In genomic region chr2:73286134-73286533, GRCh38 we compare ENCODE assay signal across 30 cellular contexts. TPM values are rescaled to one million over a fixed set of nuclear protein-coding genes. Genes with fewer than 3 reads are reported as not detected.
DNase-seq lines count a peak whose midpoint lies in the region; ATAC-seq and TF ChIP-seq lines count a peak whose summit lies in the region.
"Had no signal": no experiment of that assay in that cellular context is flagged by ENCODE, and none has a peak within 500 bp of the region (broad histone marks: within the 10 kb centered on the region; RNA-seq: fewer than 3 reads in every experiment).

No MANE protein-coding gene starts in this region.

- H3K36me3 Mint-ChIP-seq in activated CD4-positive, alpha-beta T cell treated with anti-CD3 and anti-CD28 coated beads for 36 hours (ENCODE audit: low read depth) = peaks cover 7% of the 10 kb centered on the region
- H3K36me3 Mint-ChIP-seq in central memory CD8-positive, alpha-beta T cell (ENCODE audit: insufficient read depth) = peaks cover 6% of the 10 kb centered on the region
- no peaks in the 10 kb centered on the region for H3K36me3 Mint-ChIP-seq in neural progenitor cell

- H3K27ac ChIP-seq in KMS-11 (no peak overlapping the region), neural progenitor cell (no peak overlapping the region), RWPE1 (no peak overlapping the region), tibial artery (no peak overlapping the region)
- H3K27ac ChIP-seq: esophagus squamous epithelium, gastroesophageal sphincter, prostate gland, skin epidermis had no signal

- peaks cover 27% of the 10 kb centered on the region for H3F3A ChIP-seq in neural progenitor cell (ENCODE audit: low read depth)

- H3K9ac ChIP-seq in KMS-11 = no peak overlapping the region
- no peak overlapping the region for H3K9ac ChIP-seq in neural progenitor cell

- CTCF ChIA-PET in activated CD4-positive, alpha-beta T cell treated with anti-CD3 and anti-CD28 coated beads for 36 hours (lab: Charles Lee) = interaction anchor here (0.6 to 0.8 kb wide), 3 partner anchors 84 to 110 kb away, joined by 3 to 5 read pairs (median 4); no protein-coding TSS in a partner anchor
- CTCF ChIA-PET in RWPE1 (lab: Yijun Ruan, JAX) = no interaction called here

- no peaks in the 10 kb centered on the region for H3K9me3 ChIP-seq in neural progenitor cell (ENCODE audit: low read depth)
- no peaks in the 10 kb centered on the region for H3K9me3 ChIP-seq in HAP-1
- H3K9me3 ChIP-seq in tibial artery = no peaks in the 10 kb centered on the region
- H3K9me3 ChIP-seq: BE2C, esophagus squamous epithelium, gastroesophageal sphincter, MG63, prostate gland had no signal

- H3K4me2 ChIP-seq in KMS-11 = 0 out of 2 replicates have a peak overlapping the region, but pooled peaks have one; percentile 39
- no peak overlapping the region for H3K4me2 ChIP-seq in neural progenitor cell

- no peak overlapping the region for H3K27ac Mint-ChIP-seq in activated CD4-positive, alpha-beta T cell treated with anti-CD3 and anti-CD28 coated beads for 36 hours
- no peak overlapping the region for H3K27ac Mint-ChIP-seq in central memory CD8-positive, alpha-beta T cell (ENCODE audit: low read depth)
- no peak overlapping the region for H3K27ac Mint-ChIP-seq in neural progenitor cell
- H3K27ac Mint-ChIP-seq: effector memory CD8-positive, alpha-beta T cell; stimulated activated naive CD8-positive, alpha-beta T cell treated with anti-CD3 and anti-CD28 coated beads, Interleukin-15, amount 100 ng/mL, for 72 hours had no signal

- ATAC-seq in activated CD4-positive, alpha-beta T cell treated with anti-CD3 and anti-CD28 coated beads for 36 hours = no peak
- no peak for ATAC-seq in central memory CD8-positive, alpha-beta T cell (replicated peaks; ENCODE audit: extremely low read depth, poor library complexity, severe bottlenecking)
- ATAC-seq: effector memory CD8-positive, alpha-beta T cell; gastroesophageal sphincter; Right ventricle myocardium inferior; stimulated activated naive CD8-positive, alpha-beta T cell treated with anti-CD3 and anti-CD28 coated beads, Interleukin-15, amount 100 ng/mL, for 72 hours had no signal

- POLR2A ChIA-PET in activated CD4-positive, alpha-beta T cell treated with anti-CD3 and anti-CD28 coated beads for 36 hours (lab: Charles Lee) = interaction anchor here (1.8 kb wide), 1 partner anchor 99 kb away, joined by 4 read pairs; no protein-coding TSS in a partner anchor
- POLR2A ChIA-PET in RWPE1 (lab: Yijun Ruan, JAX; ENCODE audit: low non-redundant PET) = no interaction called here

- H3K27me3 Mint-ChIP-seq in activated CD4-positive, alpha-beta T cell treated with anti-CD3 and anti-CD28 coated beads for 36 hours = peaks cover 27% of the 10 kb centered on the region
- H3K27me3 Mint-ChIP-seq in central memory CD8-positive, alpha-beta T cell = peaks cover 31% of the 10 kb centered on the region
- H3K27me3 Mint-ChIP-seq in neural progenitor cell (ENCODE audit: insufficient read depth, low read depth) = peaks cover 55% of the 10 kb centered on the region

- peak overlapping the region; percentile 78 for H3K4me3 Mint-ChIP-seq in activated CD4-positive, alpha-beta T cell treated with anti-CD3 and anti-CD28 coated beads for 36 hours
- H3K4me3 Mint-ChIP-seq in central memory CD8-positive, alpha-beta T cell = peak overlapping the region; percentile 72
- peak overlapping the region; percentile 68 for H3K4me3 Mint-ChIP-seq in neural progenitor cell

- in situ Hi-C loops in HAP-1 (cut with MboI; ENCODE audit: low sequenced_read_pairs) = no loop called here

- H3K79me2 ChIP-seq in KMS-11 (ENCODE audit: insufficient read depth, low read depth) = peaks cover 29% of the 10 kb centered on the region
- peaks cover 17% of the 10 kb centered on the region for H3K79me2 ChIP-seq in neural progenitor cell (ENCODE audit: low read depth)

- no peaks in the 10 kb centered on the region for H3K9me3 Mint-ChIP-seq in activated CD4-positive, alpha-beta T cell treated with anti-CD3 and anti-CD28 coated beads for 36 hours (ENCODE audit: low read depth)
- no peaks in the 10 kb centered on the region for H3K9me3 Mint-ChIP-seq in central memory CD8-positive, alpha-beta T cell
- H3K9me3 Mint-ChIP-seq in neural progenitor cell = no peaks in the 10 kb centered on the region
- H3K9me3 Mint-ChIP-seq: effector memory CD8-positive, alpha-beta T cell; stimulated activated naive CD8-positive, alpha-beta T cell treated with anti-CD3 and anti-CD28 coated beads, Interleukin-15, amount 100 ng/mL, for 72 hours had no signal

- intact Hi-C loops in activated CD4-positive, alpha-beta T cell treated with anti-CD3 and anti-CD28 coated beads for 36 hours (cut with DNase I, micrococcal nuclease) = no loop called here
- intact Hi-C loops in tibial artery (cut with DNase I; ENCODE audit: low total_unique reads) = no loop called here

- H3K27me3 ChIP-seq in KMS-11 (ENCODE audit: insufficient read depth, low read depth) (no peaks in the 10 kb centered on the region), neural progenitor cell (peaks cover 66% of the 10 kb centered on the region), HAP-1 (ENCODE audit: low read depth) (peaks cover 13% of the 10 kb centered on the region), tibial artery (peaks cover 0 to 71% of the 10 kb centered on the region in 2 donors)

- peaks cover 15% of the 10 kb centered on the region for H3K4me1 ChIP-seq in KMS-11 (ENCODE audit: low read depth, poor library complexity, severe bottlenecking)
- H3K4me1 ChIP-seq in neural progenitor cell = peaks cover 14% of the 10 kb centered on the region
- H3K4me1 ChIP-seq in HAP-1 = peaks cover 3% of the 10 kb centered on the region; the same call in 1 of the 2 replicates
- H3K4me1 ChIP-seq in tibial artery = peaks cover 0 to 21% (median 17%) of the 10 kb centered on the region in 4 donors
- H3K4me1 ChIP-seq: BE2C, prostate gland had no signal

- H2AFZ ChIP-seq in KMS-11 (ENCODE audit: low read depth) (no peak overlapping the region), neural progenitor cell (replicated peaks) (no peak overlapping the region)

- H3K4me3 ChIP-seq in KMS-11 (IDR thresholded peaks at IDR 0.05; ENCODE audit: insufficient read depth, low read depth, low read length) (no peak overlapping the region), neural progenitor cell (no peak overlapping the region), HAP-1 (no peak overlapping the region), tibial artery (no peak overlapping the region)
- H3K4me3 ChIP-seq: esophagus squamous epithelium, gastroesophageal sphincter, MG63, prostate gland, skin epidermis had no signal

- no peak for DNase-seq in activated CD4-positive, alpha-beta T cell treated with anti-CD3 and anti-CD28 coated beads for 36 hours
- no peak for DNase-seq in activated CD4-positive, alpha-beta T cell treated with anti-CD3 and anti-CD28 coated beads, Interleukin-2, amount 50 U/mL, for 48 hours
- no peak for DNase-seq in central memory CD8-positive, alpha-beta T cell (ENCODE audit: low spot score in 2 of 2)
- DNase-seq in neural progenitor cell (ENCODE audit: low spot score) = no peak
- DNase-seq in RWPE1 (ENCODE audit: low spot score) = no peak
- DNase-seq in HAP-1 (ENCODE audit: low spot score in 2 of 2) = no peak
- no peak for DNase-seq in tibial artery
- DNase-seq: 8988T; activated CD4-positive, alpha-beta T cell treated with anti-CD3 and anti-CD28 coated beads for 48 hours; activated CD8-positive, alpha-beta memory T cell treated with anti-CD3 and anti-CD28 coated beads, Interleukin-2, amount 50 U/mL, for 48 hours; activated naive CD4-positive, alpha-beta T cell treated with anti-CD3 and anti-CD28 coated beads, Interleukin-2, amount 50 U/mL, for 16 hours; BE2C; DMS153; effector memory CD8-positive, alpha-beta T cell; esophagus squamous epithelium; GDM1; kidney glomerular epithelial cell; MG63; NCI-H146; NCI-H2171 treated with DMSO at 0.1 percent for 48 hours; NCI-H69; stimulated activated CD4-positive, alpha-beta T cell treated with anti-CD3 and anti-CD28 coated beads, Interleukin-2, amount 100 ng/mL, for 48 hours; stimulated activated naive CD8-positive, alpha-beta T cell treated with anti-CD3 and anti-CD28 coated beads, Interleukin-15, amount 100 ng/mL, for 72 hours; SW 1271; trophoblast cell had no signal

- H4K20me1 ChIP-seq in KMS-11 (ENCODE audit: insufficient read depth) (peaks cover 3% of the 10 kb centered on the region; the same call in 1 of the 2 replicates), neural progenitor cell (ENCODE audit: low read depth) (peaks cover 39% of the 10 kb centered on the region)

- TF ChIP-seq CTCF in KMS-11 (conservative IDR thresholded peaks at IDR 0.05; ENCODE audit: low read depth, low read length) = no peak
- TF ChIP-seq CTCF in neural progenitor cell (IDR thresholded peaks at IDR 0.05) = no peak
- no peak for TF ChIP-seq CTCF in RWPE1 (conservative IDR thresholded peaks at IDR 0.05; ENCODE audit: low read depth)
- TF ChIP-seq CTCF in tibial artery (IDR thresholded peaks at IDR 0.05) = no peak

- H3K36me3 ChIP-seq in KMS-11 (ENCODE audit: insufficient read depth) = no peaks in the 10 kb centered on the region
- H3K36me3 ChIP-seq in neural progenitor cell = no peaks in the 10 kb centered on the region
- H3K36me3 ChIP-seq in HAP-1 (replicated peaks) = no peaks in the 10 kb centered on the region
- H3K36me3 ChIP-seq in tibial artery = no peaks in the 10 kb centered on the region
- H3K36me3 ChIP-seq: BE2C, esophagus squamous epithelium, gastroesophageal sphincter, MG63, prostate gland had no signal

- H3K4me1 Mint-ChIP-seq in activated CD4-positive, alpha-beta T cell treated with anti-CD3 and anti-CD28 coated beads for 36 hours = peaks cover 18% of the 10 kb centered on the region
- peaks cover 17% of the 10 kb centered on the region for H3K4me1 Mint-ChIP-seq in central memory CD8-positive, alpha-beta T cell
- H3K4me1 Mint-ChIP-seq in neural progenitor cell = peaks cover 14% of the 10 kb centered on the region

RNA-seq across cellular contexts. Expression of gene FBXO41, which starts 1.9 kb away (rescaled TPM):
- total RNA-seq in activated CD4-positive, alpha-beta T cell treated with anti-CD3 and anti-CD28 coated beads for 36 hours = 10 to 100 TPM; 27.7 to 29.5 TPM
- total RNA-seq in neural progenitor cell (ENCODE audit: low replicate concordance) = 1.5 and 6.3 TPM in 2 replicates

RNA-seq across cellular contexts. Expression of gene EGR4, which starts 7.2 kb away (rescaled TPM):
- total RNA-seq in activated CD4-positive, alpha-beta T cell treated with anti-CD3 and anti-CD28 coated beads for 36 hours = under 1 TPM; 0.18 to 0.41 TPM
- 0.40 TPM in 1 of 2 replicates, not detected in the other for total RNA-seq in neural progenitor cell (ENCODE audit: low replicate concordance)
- total RNA-seq: gastroesophageal sphincter, Right ventricle myocardium inferior had no signal

RNA-seq across cellular contexts. Expression of gene CCT7, which starts 52.0 kb away (rescaled TPM):
- total RNA-seq in activated CD4-positive, alpha-beta T cell treated with anti-CD3 and anti-CD28 coated beads for 36 hours = 100 to 1,000 TPM; 637 to 774 TPM
- 365 and 456 TPM in 2 replicates for total RNA-seq in neural progenitor cell (ENCODE audit: low replicate concordance)

RNA-seq across cellular contexts. Expression of gene PRADC1, which starts 53.1 kb away (rescaled TPM):
- total RNA-seq in activated CD4-positive, alpha-beta T cell treated with anti-CD3 and anti-CD28 coated beads for 36 hours = 10 to 100 TPM; 11.8 to 12.1 TPM
- 3.9 and 8.2 TPM in 2 replicates for total RNA-seq in neural progenitor cell (ENCODE audit: low replicate concordance)
